ENCODE assay signal across 11 cellular contexts in genomic region chr3:168251371-168251770, GRCh38.
A peak's percentile ranks its signal among the peaks of the same experiment; 100 is the strongest.
DNase-seq lines count a peak whose midpoint lies in the region; ATAC-seq, FAIRE-seq and TF ChIP-seq lines count a peak whose summit lies in the region.
"Had no signal": no experiment of that assay in that cellular context is flagged by ENCODE, and none has a peak within 500 bp of the region (broad histone marks: within the 10 kb centered on the region; RNA-seq: fewer than 3 reads in every experiment).

No MANE protein-coding gene starts in this region.

- no peak overlapping the region for H3K9ac ChIP-seq in colonic mucosa (ENCODE audit: low read depth in 2 of 2, low read length in 2 of 2)

- peaks cover 8% of the 10 kb centered on the region for H3K27me3 Mint-ChIP-seq in neural crest cell (ENCODE audit: low read depth)

- intact Hi-C loops in colonic mucosa (cut with DNase I) = no loop called here
- intact Hi-C loops in mucosa of descending colon (cut with DNase I, micrococcal nuclease) = no loop called here

- H3K4me1 ChIP-seq in colonic mucosa (peaks cover 10% of the 10 kb centered on the region), mucosa of descending colon (ENCODE audit: low read depth) (peaks cover 24% of the 10 kb centered on the region)

- ATAC-seq in GM18873 (IDR thresholded peaks at IDR 0.05; ENCODE audit: low FRiP score, unreplicated experiment) = peak; percentile 61
- ATAC-seq in GM21786 (IDR thresholded peaks at IDR 0.05; ENCODE audit: unreplicated experiment) = peak; percentile 55
- ATAC-seq in HG03432 (IDR thresholded peaks at IDR 0.05; ENCODE audit: unreplicated experiment) = peak; percentile 45
- no peak for ATAC-seq in mucosa of descending colon
- ATAC-seq: heart right ventricle had no signal

- H3K36me3 ChIP-seq in colonic mucosa (no peaks in the 10 kb centered on the region), mucosa of descending colon (ENCODE audit: low read depth) (no peaks in the 10 kb centered on the region)
- H3K36me3 ChIP-seq: heart right ventricle had no signal

- H3K4me3 ChIP-seq in colonic mucosa (no peak overlapping the region), mucosa of descending colon (no peak overlapping the region)

- DNase-seq in neural crest cell (ENCODE audit: low read depth, low spot score) (no peak), colonic mucosa (no peak), frontal cortex (ENCODE audit: low spot score in 2 of 2) (no peak), D341Med (ENCODE audit: low spot score) (no peak), mucosa of descending colon (no peak)
- DNase-seq: heart right ventricle, nucleus accumbens had no signal

- no peak for FAIRE-seq in frontal cortex (lab: Jason Lieb, UNC)
- FAIRE-seq: RCC 7860 had no signal

- H3K36me3 Mint-ChIP-seq in neural crest cell (ENCODE audit: low read depth) = peaks cover 16% of the 10 kb centered on the region

- peaks cover 34% of the 10 kb centered on the region for H3K27me3 ChIP-seq in colonic mucosa

- H3K27ac ChIP-seq in colonic mucosa = no peak overlapping the region
- H3K27ac ChIP-seq: heart right ventricle had no signal

- H3K27ac Mint-ChIP-seq in neural crest cell (ENCODE audit: unreplicated experiment) = no peak overlapping the region

- H3K4me3 Mint-ChIP-seq in neural crest cell = peak overlapping the region; percentile 96

- H3K4me1 Mint-ChIP-seq in neural crest cell = peaks cover 25% of the 10 kb centered on the region

- peaks cover 4% of the 10 kb centered on the region for H3K9me3 Mint-ChIP-seq in neural crest cell

- H3K9me3 ChIP-seq in colonic mucosa = no peaks in the 10 kb centered on the region
- no peaks in the 10 kb centered on the region for H3K9me3 ChIP-seq in mucosa of descending colon

- TF ChIP-seq CTCF in neural crest cell (conservative IDR thresholded peaks at IDR 0.05) (no peak), colonic mucosa (IDR thresholded peaks at IDR 0.05) (no peak), mucosa of descending colon (IDR thresholded peaks at IDR 0.05) (no peak)
